8 cellular contexts compared by ENCODE assay signal in genomic region chr13:99500839-99501134, GRCh38. TPM values are rescaled to one million over a fixed set of nuclear protein-coding genes. Genes with fewer than 3 reads are reported as not detected.
DNase-seq lines count a peak whose midpoint lies in the region; ATAC-seq and TF ChIP-seq lines count a peak whose summit lies in the region.

No MANE protein-coding gene starts in this region.

- peaks cover 17% of the 10 kb centered on the region for H3K9me3 Mint-ChIP-seq in endodermal cell

- peaks cover 22% of the 10 kb centered on the region for H3K4me1 Mint-ChIP-seq in endodermal cell

- POLR2A ChIA-PET in AG04449 (lab: Yijun Ruan, JAX) = no interaction called here

- no peaks in the 10 kb centered on the region for H3K27me3 ChIP-seq in MM.1S (replicated peaks; ENCODE audit: insufficient read depth, low read length)
- H3K27me3 ChIP-seq in endodermal cell (ENCODE audit: control insufficient read depth, insufficient read depth, low read length, poor library complexity, severe bottlenecking) = no peaks in the 10 kb centered on the region
- H3K27me3 ChIP-seq in parathyroid adenoma (ENCODE audit: control insufficient read depth, insufficient read depth, low read length) = no peaks in the 10 kb centered on the region

- no peaks in the 10 kb centered on the region for H3K9me3 ChIP-seq in MM.1S (replicated peaks; ENCODE audit: insufficient read depth, low read length)
- peaks cover 8% of the 10 kb centered on the region for H3K9me3 ChIP-seq in endodermal cell (ENCODE audit: control insufficient read depth, low read length)
- H3K9me3 ChIP-seq in parathyroid adenoma (ENCODE audit: control insufficient read depth, low read length) = no peaks in the 10 kb centered on the region

- H3K36me3 ChIP-seq in MM.1S (replicated peaks; ENCODE audit: insufficient read depth, low read length) (no peaks in the 10 kb centered on the region), endodermal cell (ENCODE audit: control insufficient read depth, insufficient read depth, low read length) (no peaks in the 10 kb centered on the region), parathyroid adenoma (ENCODE audit: control insufficient read depth, insufficient read depth, low read length) (no peaks in the 10 kb centered on the region)

- peaks cover 4% of the 10 kb centered on the region for H3K36me3 Mint-ChIP-seq in endodermal cell (ENCODE audit: low read depth)

- peak overlapping the region; percentile 99 for H3K4me3 Mint-ChIP-seq in endodermal cell

- no peaks in the 10 kb centered on the region for H3K9me2 ChIP-seq in MM.1S (replicated peaks; ENCODE audit: insufficient read depth, low read length)

- no peaks in the 10 kb centered on the region for H4K20me1 ChIP-seq in MM.1S (ENCODE audit: insufficient read depth, low read length)

- CTCF ChIA-PET in AG04449 (lab: Yijun Ruan, JAX) = interaction anchor here (2.0 to 10.9 kb wide), 4 partner anchors 15 to 235 kb away, joined by 6 to 116 read pairs (median 82); no protein-coding TSS in a partner anchor

- 0 to 4% methylated on average over 1 to 7 of the region's 7 CpGs for WGBS in endodermal cell (ENCODE audit: insufficient coverage in 1 of 2, insufficient read length in 1 of 2), 2 experiments

- TF ChIP-seq CTCF in AG04449 (IDR thresholded peaks at IDR 0.05; ENCODE audit: insufficient read depth, low read length, missing control alignments) (no peak), MM.1S (IDR thresholded peaks at IDR 0.05; ENCODE audit: low read length) (no peak), endodermal cell (conservative IDR thresholded peaks at IDR 0.05) (no peak), parathyroid adenoma (IDR thresholded peaks at IDR 0.05) (no peak)

- H2AFZ ChIP-seq in MM.1S (ENCODE audit: low read length) (peak overlapping the region; percentile 87), parathyroid adenoma (peak overlapping the region; percentile 95)

- H3K27ac Mint-ChIP-seq in endodermal cell = peak overlapping the region; percentile 96

- H3K4me3 ChIP-seq in AG04449 (ENCODE audit: low read depth, low read length) (peak overlapping the region; percentile 92), MM.1S (ENCODE audit: low read length) (peak overlapping the region; percentile 74), endodermal cell (ENCODE audit: low read length) (peak overlapping the region; percentile 99), parathyroid adenoma (ENCODE audit: low read depth, low read length) (peak overlapping the region; percentile 98)

- DNase-seq in AG04449 (ENCODE audit: low read depth, low spot score) = no peak
- no peak for DNase-seq in MM.1S
- DNase-seq in endodermal cell = no peak
- no peak for DNase-seq in NCI-H1436 (lab: John Stamatoyannopoulos, UW)
- no peak for DNase-seq in kidney tubule cell (ENCODE audit: low spot score)

- peaks cover 23% of the 10 kb centered on the region for H3K4me1 ChIP-seq in MM.1S (ENCODE audit: low read length)
- peaks cover 5% of the 10 kb centered on the region for H3K4me1 ChIP-seq in endodermal cell (ENCODE audit: control insufficient read depth, insufficient read depth, low read length)
- peaks cover 17% of the 10 kb centered on the region for H3K4me1 ChIP-seq in parathyroid adenoma

- peak overlapping the region; percentile 56; the same call in 1 of the 2 replicates for H3K27ac ChIP-seq in MM.1S (ENCODE audit: low read length)
- peak overlapping the region; percentile 67 for H3K27ac ChIP-seq in endodermal cell (ENCODE audit: low read depth, low read length)
- H3K27ac ChIP-seq in parathyroid adenoma = peak overlapping the region; percentile 84

- peaks cover 27% of the 10 kb centered on the region for H3F3A ChIP-seq in MM.1S (ENCODE audit: insufficient read depth, low read length)

- ATAC-seq in GM19463 (IDR thresholded peaks at IDR 0.05; ENCODE audit: unreplicated experiment) = peak; percentile 2
- ATAC-seq in GM21447 (IDR thresholded peaks at IDR 0.05; ENCODE audit: unreplicated experiment) = no peak

- H3K27me3 Mint-ChIP-seq in endodermal cell (ENCODE audit: insufficient read depth) = no peaks in the 10 kb centered on the region

- H3K79me2 ChIP-seq in MM.1S (ENCODE audit: low read length) (peaks cover 45% of the 10 kb centered on the region), parathyroid adenoma (peaks cover 17% of the 10 kb centered on the region)

- peak overlapping the region; percentile 87 for H3K9ac ChIP-seq in MM.1S (ENCODE audit: low read length)
- H3K9ac ChIP-seq in endodermal cell (ENCODE audit: extremely low read depth, low read length, poor library complexity, severe bottlenecking) = peak overlapping the region; percentile 85
- H3K9ac ChIP-seq in parathyroid adenoma = no peak overlapping the region

- H3K4me2 ChIP-seq in MM.1S (ENCODE audit: low read depth, low read length) (peak overlapping the region; percentile 89), parathyroid adenoma (ENCODE audit: low read length) (peak overlapping the region; percentile 95)

RNA-seq across cellular contexts. Expression of gene TM9SF2, which starts 0.5 kb away (rescaled TPM):
- 10 to 100 TPM; 88.4 to 99.3 TPM for total RNA-seq in endodermal cell
- 99.6 TPM for polyA plus RNA-seq in endodermal cell (2013, experiment 1 of 2)
- 93.9 TPM for polyA plus RNA-seq in endodermal cell (2013, experiment 2 of 2)
